8 cellular contexts compared by ENCODE assay signal in genomic region chr14:55430024-55430690, GRCh38. TPM values are rescaled to one million over a fixed set of nuclear protein-coding genes. Genes with fewer than 3 reads are reported as not detected.
A peak's percentile ranks its signal among the peaks of the same experiment; 100 is the strongest.
DNase-seq lines count a peak whose midpoint lies in the region; ATAC-seq, FAIRE-seq and TF ChIP-seq lines count a peak whose summit lies in the region.

No MANE protein-coding gene starts in this region.

- ATAC-seq in GM19463 (IDR thresholded peaks at IDR 0.05; ENCODE audit: unreplicated experiment) (peak; percentile 63), K562 (peak; percentile 91; the same call in 2 of the 3 replicates), left colon (peak; percentile 83)

- H3K9me3 ChIP-seq in K562 (replicated peaks; ENCODE audit: control insufficient read depth, insufficient read depth, low read depth, low read length) (no peaks in the 10 kb centered on the region), uterus (no peaks in the 10 kb centered on the region)

- no peak overlapping the region for H3K9ac ChIP-seq in K562 (ENCODE audit: insufficient read depth in 1 of 2, low read depth in 2 of 2, low read length in 2 of 2)

- CTCF ChIA-PET in K562 (lab: Yijun Ruan, JAX; ENCODE audit: low intra/inter-chr PET ratio): interaction anchor here (0.6 to 1.0 kb wide), 3 partner anchors 40 to 184 kb away, joined by 3 to 5 read pairs (median 4); partner anchors contain the start of gene FBXO34

- no peak for TF ChIP-seq POLR2A in K562 (conservative IDR thresholded peaks at IDR 0.05)
- no peak for TF ChIP-seq POLR2A in uterus (IDR thresholded peaks at IDR 0.05)

- POLR2A ChIA-PET in K562 (lab: Yijun Ruan, JAX): no interaction called here

- intact Hi-C loops in K562 (cut with micrococcal nuclease): loop anchor here (1.0 kb wide), 1 partner anchor 217 kb away; no protein-coding TSS in a partner anchor
- intact Hi-C loops in left colon (cut with DNase I, micrococcal nuclease): loop anchor here in 1 of 2 donors (10.0 kb wide), 1 partner anchor 1045 kb away; no protein-coding TSS in a partner anchor
- intact Hi-C loops in uterus (cut with DNase I; ENCODE audit: low total_unique reads): no loop called here

- H3K27me3 ChIP-seq in K562 (ENCODE audit: control insufficient read depth in 2 of 2, insufficient read depth in 2 of 2, low read length in 2 of 2) (no peaks in the 10 kb centered on the region), uterus (no peaks in the 10 kb centered on the region)

- H3K4me2 ChIP-seq in K562 (ENCODE audit: insufficient read depth, low read length): no peak overlapping the region

- DNase-seq in D721Med (ENCODE audit: insufficient read length, low spot score) (no peak), LoVo (ENCODE audit: low spot score) (peak; percentile 63), SHP77 (lab: John Stamatoyannopoulos, UW) (peak; percentile 41 to 55), K562 (ENCODE audit: extremely low read depth in 1 of 4, low spot score in 3 of 4) (peak; percentile 23 to 72 (median 44)), left colon (peak; percentile 34 to 36), uterus (peak in 1 of 2 donors; percentile 36), putamen (ENCODE audit: low spot score) (no peak)

- in situ Hi-C loops in K562 (cut with MboI): no loop called here

- peaks cover 0 to 4% of the 10 kb centered on the region in 2 experiments; a peak in 1 of 5 replicates for H3K4me1 ChIP-seq in K562 (replicated peaks in 1 of 2; ENCODE audit: control insufficient read depth in 2 of 2, insufficient read depth in 2 of 2, low read length in 2 of 2)
- H3K4me1 ChIP-seq in uterus: no peaks in the 10 kb centered on the region

- no peaks in the 10 kb centered on the region for H3K79me2 ChIP-seq in K562 (ENCODE audit: control insufficient read depth, insufficient read depth, low read length)

- 0% methylated on average over 1 of the region's 1 CpG for WGBS in K562 (ENCODE audit: insufficient coverage, low coverage, missing lambda C conversion rate)

- H3K36me3 ChIP-seq in K562 (ENCODE audit: control insufficient read depth, insufficient read depth, low read length) (no peaks in the 10 kb centered on the region), uterus (no peaks in the 10 kb centered on the region)

- H4K20me1 ChIP-seq in K562 (replicated peaks; ENCODE audit: control insufficient read depth, insufficient read depth, low read length): no peaks in the 10 kb centered on the region

- peak; percentile 54 for TF ChIP-seq CTCF in D721Med (IDR thresholded peaks at IDR 0.05; ENCODE audit: insufficient read depth, missing control alignments)
- TF ChIP-seq CTCF in K562 (IDR thresholded peaks at IDR 0.05 in 2 of 3, conservative IDR thresholded peaks at IDR 0.05 in 1 of 3; ENCODE audit: insufficient read depth in 2 of 3, low read depth in 1 of 3, low read length in 3 of 3): peak; percentile 28 to 65 (median 40); a peak in 3 of 6 replicates
- peak in 3 of 4 experiments; percentile 13 to 43 (median 21) for TF ChIP-seq CTCF in uterus (IDR thresholded peaks at IDR 0.05)

- TF ChIP-seq EP300 in K562 (IDR thresholded peaks at IDR 0.05; ENCODE audit: low read length): no peak

- H3K27ac ChIP-seq in K562 (ENCODE audit: extremely low read depth, low read depth, low read length) (no peak overlapping the region), uterus (no peak overlapping the region)

- 0 out of 2 replicates have a peak overlapping the region, but pooled peaks have one; percentile 3 for H2AFZ ChIP-seq in K562 (ENCODE audit: low read depth, low read length)

- FAIRE-seq in D721Med (lab: Jason Lieb, UNC): no peak
- FAIRE-seq in K562 (lab: Jason Lieb, UNC): peak; percentile 69

- BruUV-seq in K562 (replicated peaks; lab: Mats Ljungman, UMichigan): no TSS peak

- peak; percentile 46 to 65; a peak in 3 of 4 replicates for TF ChIP-seq RAD21 in K562 (CRISPR knock-in tag; conservative IDR thresholded peaks at IDR 0.05 in 1 of 2, IDR thresholded peaks at IDR 0.05 in 1 of 2)

- H3K9me1 ChIP-seq in K562 (ENCODE audit: control insufficient read depth, insufficient read depth, low read length): no peaks in the 10 kb centered on the region

- no peak overlapping the region for H3K4me3 ChIP-seq in K562
- no peak overlapping the region for H3K4me3 ChIP-seq in uterus

TF ChIP-seq in K562, 482 proteins besides CTCF, POLR2A, EP300 and RAD21 (continues in another document):
- TF ChIP-seq KLF16 (IDR thresholded peaks at IDR 0.05) (0 out of 2 replicates have a peak, but pooled peaks have one; percentile 11), ZNF384 (IDR thresholded peaks at IDR 0.05; ENCODE audit: low read depth, low read length) (peak; percentile 84), ZNF655 (CRISPR knock-in tag; IDR thresholded peaks at IDR 0.05) (no peak), ZNF121 (CRISPR knock-in tag; conservative IDR thresholded peaks at IDR 0.05) (peak; percentile 64)
- TF ChIP-seq, protein P1, sequence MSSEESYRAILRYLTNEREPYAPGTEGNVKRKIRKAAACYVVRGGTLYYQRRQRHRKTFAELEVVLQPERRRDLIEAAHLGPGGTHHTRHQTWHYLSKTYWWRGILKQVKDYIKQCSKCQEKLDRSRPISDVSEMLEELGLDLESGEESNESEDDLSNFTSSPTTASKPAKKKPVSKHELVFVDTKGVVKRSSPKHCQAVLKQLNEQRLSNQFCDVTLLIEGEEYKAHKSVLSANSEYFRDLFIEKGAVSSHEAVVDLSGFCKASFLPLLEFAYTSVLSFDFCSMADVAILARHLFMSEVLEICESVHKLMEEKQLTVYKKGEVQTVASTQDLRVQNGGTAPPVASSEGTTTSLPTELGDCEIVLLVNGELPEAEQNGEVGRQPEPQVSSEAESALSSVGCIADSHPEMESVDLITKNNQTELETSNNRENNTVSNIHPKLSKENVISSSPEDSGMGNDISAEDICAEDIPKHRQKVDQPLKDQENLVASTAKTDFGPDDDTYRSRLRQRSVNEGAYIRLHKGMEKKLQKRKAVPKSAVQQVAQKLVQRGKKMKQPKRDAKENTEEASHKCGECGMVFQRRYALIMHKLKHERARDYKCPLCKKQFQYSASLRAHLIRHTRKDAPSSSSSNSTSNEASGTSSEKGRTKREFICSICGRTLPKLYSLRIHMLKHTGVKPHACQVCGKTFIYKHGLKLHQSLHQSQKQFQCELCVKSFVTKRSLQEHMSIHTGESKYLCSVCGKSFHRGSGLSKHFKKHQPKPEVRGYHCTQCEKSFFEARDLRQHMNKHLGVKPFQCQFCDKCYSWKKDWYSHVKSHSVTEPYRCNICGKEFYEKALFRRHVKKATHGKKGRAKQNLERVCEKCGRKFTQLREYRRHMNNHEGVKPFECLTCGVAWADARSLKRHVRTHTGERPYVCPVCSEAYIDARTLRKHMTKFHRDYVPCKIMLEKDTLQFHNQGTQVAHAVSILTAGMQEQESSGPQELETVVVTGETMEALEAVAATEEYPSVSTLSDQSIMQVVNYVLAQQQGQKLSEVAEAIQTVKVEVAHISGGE (CRISPR knock-in tag; IDR thresholded peaks at IDR 0.05): no peak

RNA-seq across cellular contexts. Expression of gene TBPL2, which starts 10.3 kb away (rescaled TPM):
- total RNA-seq in K562 (2011; cell fraction: chromatin; rRNA removed; ENCODE audit: low replicate concordance): not detected in 2 replicates
- not detected in 2 replicates for total RNA-seq in K562 (2011; cell fraction: nucleolus; rRNA removed)
- not detected in 2 replicates for total RNA-seq in K562 (2011; cell fraction: nucleoplasm; rRNA removed)
- total RNA-seq in K562 (2014; rRNA removed) (not detected in 2 replicates), K562 (2014; rRNA removed; fragmentation: Illumina TruSeq; extraction: Trizol) (not detected in 2 replicates), K562 (2015; rRNA removed; fragmentation: Illumina TruSeq; extraction: Trizol) (not detected in 2 replicates), K562 (2021) (not detected in 2 replicates), left colon (not detected), uterus (not detected)
- polyA plus RNA-seq in K562 (2011; rRNA removed) (not detected in 2 replicates), K562 (2014; fragmentation: Illumina TruSeq; extraction: Trizol) (not detected in 2 replicates), K562 (2014; fragmentation: Nextera tagmentation; extraction: Ambion mirVana) (not detected), K562 (2014; rRNA removed) (not detected in 2 replicates)
- polyA plus RNA-seq in K562 (2011; cell fraction: cytosol; rRNA removed): not detected in 2 replicates
- polyA plus RNA-seq in K562 (2011; cell fraction: nucleus; rRNA removed): not detected in 2 replicates
- not detected in 2 replicates for polyA plus RNA-seq in K562 (2012)
- not detected in 2 replicates for polyA minus RNA-seq in K562 (2011; rRNA and poly(A)+ RNA removed)
- polyA minus RNA-seq in K562 (2011; cell fraction: cytosol; rRNA and poly(A)+ RNA removed): not detected in 2 replicates
- not detected in 2 replicates for polyA minus RNA-seq in K562 (2011; cell fraction: nucleus; rRNA and poly(A)+ RNA removed)

RNA-seq across cellular contexts. Expression of gene ATG14, which starts 18.5 kb away (rescaled TPM):
- 5.2 and 10.8 TPM in 2 replicates for total RNA-seq in K562 (2011; cell fraction: chromatin; rRNA removed; ENCODE audit: low replicate concordance)
- total RNA-seq in K562 (2011; cell fraction: nucleolus; rRNA removed): 2.8 and 3.7 TPM in 2 replicates
- total RNA-seq in K562 (2011; cell fraction: nucleoplasm; rRNA removed): 6.0 and 9.4 TPM in 2 replicates
- total RNA-seq in K562 (2014; rRNA removed) (2.8 and 3.8 TPM in 2 replicates), K562 (2014; rRNA removed; fragmentation: Illumina TruSeq; extraction: Trizol) (3.5 and 4.4 TPM in 2 replicates), K562 (2015; rRNA removed; fragmentation: Illumina TruSeq; extraction: Trizol) (3.7 and 3.8 TPM in 2 replicates), K562 (2021) (2.6 and 3.4 TPM in 2 replicates), left colon (10 to 100 TPM in 1 of 2 donors, 1 to 10 TPM in 1; 6.3 to 10.0 TPM), uterus (10 to 100 TPM in 3 of 4 donors, 1 to 10 TPM in 1; 6.1 to 26.5 (median 13.0) TPM)
- polyA plus RNA-seq in K562 (2011; rRNA removed) (3.1 and 4.1 TPM in 2 replicates), K562 (2014; fragmentation: Illumina TruSeq; extraction: Trizol) (3.1 and 3.6 TPM in 2 replicates), K562 (2014; fragmentation: Nextera tagmentation; extraction: Ambion mirVana) (under 1 TPM; 0.55 to 0.99 TPM), K562 (2014; rRNA removed) (2.6 and 4.2 TPM in 2 replicates)
- 1.3 and 2.0 TPM in 2 replicates for polyA plus RNA-seq in K562 (2011; cell fraction: cytosol; rRNA removed)
- 6.3 and 6.7 TPM in 2 replicates for polyA plus RNA-seq in K562 (2011; cell fraction: nucleus; rRNA removed)
- polyA plus RNA-seq in K562 (2012): 2.1 and 2.2 TPM in 2 replicates
- 4.4 and 4.5 TPM in 2 replicates for polyA minus RNA-seq in K562 (2011; rRNA and poly(A)+ RNA removed)
- polyA minus RNA-seq in K562 (2011; cell fraction: cytosol; rRNA and poly(A)+ RNA removed): 1.7 and 1.9 TPM in 2 replicates
- polyA minus RNA-seq in K562 (2011; cell fraction: nucleus; rRNA and poly(A)+ RNA removed): 3.0 and 3.3 TPM in 2 replicates

Comparison
In these comparisons a context has a peak if more than half of its experiments do, and no peak if none do; other contexts are left out.
1. DNase-seq: peak in LoVo (single experiment), SHP77 (2 of 2), K562 (4 of 4) and left colon (2 of 2); none in D721Med (single experiment) and putamen (single experiment).
2. Peak in every context shown above with its lines, with median percentiles within 50 percentile points of each other: CTCF ChIP-seq and ATAC-seq.